Comparison of ENCODE assay signal across 14 cellular contexts in the genomic region with DNA sequence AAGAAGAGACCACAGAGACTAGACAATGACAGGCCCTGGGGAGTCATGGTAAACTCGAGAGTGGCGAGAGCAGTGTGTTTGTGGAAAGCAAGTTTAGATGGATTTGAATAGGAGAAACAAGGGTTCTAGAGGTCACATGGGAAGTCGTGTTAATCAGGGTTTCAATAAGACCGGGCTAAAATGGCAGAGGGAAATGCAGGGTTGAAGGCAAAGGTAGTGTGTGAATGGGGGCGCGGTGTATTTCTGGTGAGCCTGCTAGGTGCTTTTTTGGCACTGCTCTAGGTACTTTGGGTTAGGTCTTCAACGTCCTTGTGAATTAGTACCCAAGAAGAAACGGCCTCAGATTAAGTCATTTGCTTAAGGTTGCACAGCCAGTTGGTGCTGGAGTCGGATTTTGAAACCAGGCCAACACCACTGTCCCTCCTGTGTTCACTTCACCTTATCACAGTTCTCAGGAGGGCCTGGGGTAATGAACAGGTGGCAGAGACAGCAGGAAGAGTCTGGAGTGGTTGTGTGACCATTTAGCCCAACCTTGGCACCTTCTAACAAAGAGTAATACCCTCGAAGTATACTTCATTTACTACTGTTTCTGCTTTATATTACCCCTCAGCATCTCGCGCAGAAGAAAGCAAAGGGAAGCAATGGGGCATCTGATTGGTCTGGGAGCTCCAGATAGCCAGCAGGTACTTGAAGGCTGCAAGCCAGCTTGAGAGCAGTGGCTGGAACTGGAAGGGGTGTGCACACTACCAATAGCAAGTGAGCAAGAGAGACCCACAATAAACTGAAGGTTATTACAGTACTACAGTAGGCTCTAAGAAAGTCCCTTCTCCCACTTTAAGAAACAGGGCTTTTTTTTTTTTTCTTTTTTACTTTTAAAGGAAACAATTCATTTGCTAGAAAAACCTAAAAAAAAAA. TPM values are rescaled to one million over a fixed set of nuclear protein-coding genes. Genes with fewer than 3 reads are reported as not detected.
DNase-seq lines count a peak whose midpoint lies in the region; ATAC-seq, FAIRE-seq and TF ChIP-seq lines count a peak whose summit lies in the region.
"Had no signal": no experiment of that assay in that cellular context is flagged by ENCODE, and none has a peak within 500 bp of the region (broad histone marks: within the 10 kb centered on the region; RNA-seq: fewer than 3 reads in every experiment).

No MANE protein-coding gene starts in this region.

- BruUV-seq in GM12878 (replicated peaks; lab: Mats Ljungman, UMichigan): no TSS peak

- DNase-seq in NCI-H1417 (lab: John Stamatoyannopoulos, UW): peak in 2 of 3 experiments; percentile 25 to 49
- no peak for DNase-seq in NCI-H1417 treated with DMSO at 0.1 percent for 48 hours (lab: John Stamatoyannopoulos, UW)
- DNase-seq in LNCaP clone FGC (ENCODE audit: low read depth): peak; percentile 28
- no peak for DNase-seq in GM12878 (ENCODE audit: low read depth, low spot score)
- no peak for DNase-seq in naive thymus-derived CD4-positive, alpha-beta T cell
- DNase-seq in stimulated activated CD4-positive, alpha-beta T cell treated with anti-CD3 and anti-CD28 coated beads, Interleukin-4, amount 100 ng/mL, for 4 hours: no peak
- DNase-seq: activated CD4-positive, alpha-beta T cell treated with anti-CD3 and anti-CD28 coated beads for 4 hours; activated effector memory CD4-positive, alpha-beta T cell treated with Interleukin-2 at 50 U/mL for 16 hours; NCI-H748 treated with DMSO at 0.1 percent for 48 hours had no signal

- peaks cover 0 to 10% (median 7%) of the 10 kb centered on the region in 5 donors for H3K36me3 Mint-ChIP-seq in naive thymus-derived CD4-positive, alpha-beta T cell

- peaks cover 0 to 14% of the 10 kb centered on the region in 2 experiments; a peak in 1 of 4 replicates for H3K36me3 ChIP-seq in GM12878 (ENCODE audit: control insufficient read depth in 2 of 2, insufficient read depth in 2 of 2, low read length in 1 of 2)
- H3K36me3 ChIP-seq in naive thymus-derived CD4-positive, alpha-beta T cell (ENCODE audit: control insufficient read depth in 2 of 3, insufficient read depth in 3 of 3, low read length in 3 of 3): peaks cover 0 to 9% (median 0%) of the 10 kb centered on the region in 3 experiments

- H3K9me3 ChIP-seq in GM12878 (replicated peaks; ENCODE audit: control insufficient read depth, insufficient read depth, low read length): no peaks in the 10 kb centered on the region
- H3K9me3 ChIP-seq in naive thymus-derived CD4-positive, alpha-beta T cell (ENCODE audit: control insufficient read depth in 2 of 3, low read length in 3 of 3): no peaks in the 10 kb centered on the region

- no peak overlapping the region for H3K27ac ChIP-seq in GM12878 (ENCODE audit: control insufficient read depth, insufficient read depth)
- no peak overlapping the region for H3K27ac ChIP-seq in naive thymus-derived CD4-positive, alpha-beta T cell (ENCODE audit: low read depth, low read length)

- no peak for FAIRE-seq in GM12878 (lab: Jason Lieb, UNC)
- FAIRE-seq: A204.1, endometrium, H54 had no signal

- H3K9ac ChIP-seq in GM12878 (ENCODE audit: control insufficient read depth, insufficient read depth, low read length): no peak overlapping the region

- no peaks in the 10 kb centered on the region for H3K4me1 ChIP-seq in GM12878 (ENCODE audit: control insufficient read depth, insufficient read depth, low read length)
- H3K4me1 ChIP-seq in naive thymus-derived CD4-positive, alpha-beta T cell (ENCODE audit: control insufficient read depth in 2 of 2, insufficient read depth in 2 of 2, low read length in 2 of 2): no peaks in the 10 kb centered on the region

- CTCF ChIA-PET in GM12878 (lab: Yijun Ruan, JAX): interaction anchor here (0.7 to 0.9 kb wide), 2 partner anchors 10 to 147 kb away, joined by 4 to 5 read pairs; no protein-coding TSS in a partner anchor
- CTCF ChIA-PET in naive thymus-derived CD4-positive, alpha-beta T cell (lab: Charles Lee): interaction anchor here (0.6 kb wide), 1 partner anchor 186 kb away, joined by 6 read pairs; no protein-coding TSS in a partner anchor

- peak overlapping the region in 6 of 9 donors; percentile 1 to 57 (median 11) for H3K27ac Mint-ChIP-seq in naive thymus-derived CD4-positive, alpha-beta T cell

- ATAC-seq in GM12878 (no peak; the same call in 2 of the 3 replicates), HG03045 (IDR thresholded peaks at IDR 0.05; ENCODE audit: unreplicated experiment) (no peak), GM21619 (IDR thresholded peaks at IDR 0.05; ENCODE audit: unreplicated experiment) (no peak)
- ATAC-seq in naive thymus-derived CD4-positive, alpha-beta T cell: no peak

- intact Hi-C loops in GM12878 (cut with micrococcal nuclease; ENCODE audit: unreplicated experiment): no loop called here
- intact Hi-C loops in naive thymus-derived CD4-positive, alpha-beta T cell (cut with micrococcal nuclease): no loop called here

- RAD21 ChIA-PET in GM12878 (lab: Charles Lee; ENCODE audit: unreplicated experiment): interaction anchor here (1.0 to 1.5 kb wide), 2 partner anchors 51 to 148 kb away, joined by 3 read pairs; no protein-coding TSS in a partner anchor

- WGBS in GM12878 (ENCODE audit: insufficient coverage, insufficient replicate concordance, low lambda C conversion rate, missing lambda C conversion rate): 80% methylated on average over 12 of the region's 12 CpGs

- in situ Hi-C loops in GM12878 (cut with MboI): loop anchor here (10.0 kb wide), 1 partner anchor 285 kb away; no protein-coding TSS in a partner anchor

- POLR2A ChIA-PET in GM12878 (lab: Charles Lee): interaction anchor here (0.7 kb wide), 2 partner anchors 55 to 94 kb away, joined by 3 to 5 read pairs; no protein-coding TSS in a partner anchor
- POLR2A ChIA-PET in naive thymus-derived CD4-positive, alpha-beta T cell (lab: Charles Lee): no interaction called here

- H4K20me1 ChIP-seq in GM12878 (ENCODE audit: control insufficient read depth, insufficient read depth): no peaks in the 10 kb centered on the region

- no peak overlapping the region for H2AFZ ChIP-seq in GM12878 (ENCODE audit: control insufficient read depth, low read depth, low read length)

- TF ChIP-seq CTCF in LNCaP clone FGC (IDR thresholded peaks at IDR 0.05; ENCODE audit: control insufficient read depth, extremely low read depth, insufficient read depth): no peak
- no peak for TF ChIP-seq CTCF in GM12878 (IDR thresholded peaks at IDR 0.05 in 2 of 3, conservative IDR thresholded peaks at IDR 0.05 in 1 of 3; ENCODE audit: control insufficient read depth in 2 of 3, extremely low read depth in 1 of 3, insufficient read depth in 1 of 3, low read depth in 3 of 3, low read length in 3 of 3)

- no peak for TF ChIP-seq RAD21 in GM12878 (IDR thresholded peaks at IDR 0.05; ENCODE audit: insufficient read depth, low read depth, low read length)

- H3K79me2 ChIP-seq in GM12878 (ENCODE audit: control insufficient read depth, insufficient read depth, low read length): no peaks in the 10 kb centered on the region

- SMC1A ChIA-PET in GM12878 (lab: Charles Lee; ENCODE audit: uncharacterized antibody, unreplicated experiment): interaction anchor here (0.6 kb wide), 1 partner anchor 148 kb away, joined by 5 read pairs; no protein-coding TSS in a partner anchor

- H3K4me3 ChIP-seq in LNCaP clone FGC (ENCODE audit: low read depth, low read length) (no peak overlapping the region), GM12878 (no peak overlapping the region)
- no peak overlapping the region for H3K4me3 ChIP-seq in naive thymus-derived CD4-positive, alpha-beta T cell (ENCODE audit: low read length)

- TF ChIP-seq POLR2A in GM12878 (IDR thresholded peaks at IDR 0.05; ENCODE audit: low read depth, low read length): peak; percentile 14; the same call in 1 of the 2 replicates

- no peak overlapping the region for H3K4me3 Mint-ChIP-seq in naive thymus-derived CD4-positive, alpha-beta T cell

- no peaks in the 10 kb centered on the region for H3K27me3 ChIP-seq in GM12878 (replicated peaks in 1 of 2; ENCODE audit: control insufficient read depth in 2 of 2, insufficient read depth in 2 of 2, low read length in 1 of 2)
- no peaks in the 10 kb centered on the region for H3K27me3 ChIP-seq in naive thymus-derived CD4-positive, alpha-beta T cell (ENCODE audit: control insufficient read depth in 2 of 2, insufficient read depth in 2 of 2, low read length in 2 of 2)

- H3K4me2 ChIP-seq in GM12878 (ENCODE audit: control insufficient read depth, insufficient read depth): no peak overlapping the region

- no peak for TF ChIP-seq EP300 in GM12878 (IDR thresholded peaks at IDR 0.05; ENCODE audit: borderline replicate concordance in 1 of 2, control insufficient read depth in 1 of 2, low read depth in 2 of 2, low read length in 2 of 2)

- H3K27me3 Mint-ChIP-seq in naive thymus-derived CD4-positive, alpha-beta T cell: no peaks in the 10 kb centered on the region

- peaks cover 0 to 1% (median 0%) of the 10 kb centered on the region in 11 donors for H3K9me3 Mint-ChIP-seq in naive thymus-derived CD4-positive, alpha-beta T cell

- peaks cover 0 to 7% (median 3%) of the 10 kb centered on the region in 7 donors for H3K4me1 Mint-ChIP-seq in naive thymus-derived CD4-positive, alpha-beta T cell

TF ChIP-seq in GM12878, 131 proteins besides CTCF, POLR2A, EP300 and RAD21 (continues in another document):
- TF ChIP-seq MEF2B (IDR thresholded peaks at IDR 0.05; ENCODE audit: partially characterized antibody, poor library complexity, severe bottlenecking): no peak

RNA-seq across cellular contexts. Expression of gene GAREM2, which starts 33.4 kb away (rescaled TPM):
- 1.7 and 2.4 TPM in 2 replicates for total RNA-seq in GM12878 (2013; cell fraction: nucleolus; rRNA removed)
- total RNA-seq in GM12878 (2014; rRNA removed) (0.23 and 0.38 TPM in 2 replicates), GM12878 (2014; rRNA removed; fragmentation: Illumina TruSeq; extraction: Trizol) (0.18 and 0.23 TPM in 2 replicates), GM12878 (2021) (0.85 and 1.4 TPM in 2 replicates)
- polyA plus RNA-seq in GM12878 (2011; ENCODE audit: low read depth): 0.54 TPM
- polyA plus RNA-seq in GM12878 (2011; rRNA removed) (0.19 and 0.71 TPM in 2 replicates), GM12878 (2014; fragmentation: Illumina TruSeq; extraction: Trizol) (0.25 and 0.56 TPM in 2 replicates), GM12878 (2014; fragmentation: Nextera tagmentation; extraction: Ambion mirVana) (under 1 TPM; 0.06 to 0.20 TPM), GM12878 (2014; rRNA removed) (0.43 and 0.50 TPM in 2 replicates), GM12878 (2016; fragmentation: Nextera tagmentation; extraction: Ambion mirVana) (under 1 TPM; 0.38 to 0.50 TPM)
- polyA plus RNA-seq in GM12878 (2011; cell fraction: cytosol; rRNA removed): 0.50 and 0.58 TPM in 2 replicates
- polyA plus RNA-seq in GM12878 (2011; cell fraction: nucleus; rRNA removed): 0.84 and 4.9 TPM in 2 replicates
- polyA plus RNA-seq in GM12878 (2012): 0.72 and 0.80 TPM in 2 replicates
- 0.26 and 0.37 TPM in 2 replicates for polyA minus RNA-seq in GM12878 (2011; rRNA and poly(A)+ RNA removed)
- not detected in 2 replicates for polyA minus RNA-seq in GM12878 (2011; cell fraction: cytosol; rRNA and poly(A)+ RNA removed)
- polyA minus RNA-seq in GM12878 (2011; cell fraction: nucleus; rRNA and poly(A)+ RNA removed): 0.12 and 0.57 TPM in 2 replicates
- 1 to 10 TPM; 4.5 to 8.4 (median 4.9) TPM for total RNA-seq in naive thymus-derived CD4-positive, alpha-beta T cell
- 1 to 10 TPM; 2.4 to 2.6 TPM for polyA plus RNA-seq in naive thymus-derived CD4-positive, alpha-beta T cell

Comparison
In these comparisons a context has a peak if more than half of its experiments do, and no peak if none do; other contexts are left out.
1. DNase-seq: peak in NCI-H1417 (2 of 3) and LNCaP clone FGC (single experiment); none in NCI-H1417 treated with DMSO at 0.1 percent for 48 hours (single experiment), GM12878 (single experiment), naive thymus-derived CD4-positive, alpha-beta T cell (0 of 9) and stimulated activated CD4-positive, alpha-beta T cell treated with anti-CD3 and anti-CD28 coated beads, Interleukin-4, amount 100 ng/mL, for 4 hours (0 of 2).